1 cellular context compared by ENCODE assay signal in the genomic region with DNA sequence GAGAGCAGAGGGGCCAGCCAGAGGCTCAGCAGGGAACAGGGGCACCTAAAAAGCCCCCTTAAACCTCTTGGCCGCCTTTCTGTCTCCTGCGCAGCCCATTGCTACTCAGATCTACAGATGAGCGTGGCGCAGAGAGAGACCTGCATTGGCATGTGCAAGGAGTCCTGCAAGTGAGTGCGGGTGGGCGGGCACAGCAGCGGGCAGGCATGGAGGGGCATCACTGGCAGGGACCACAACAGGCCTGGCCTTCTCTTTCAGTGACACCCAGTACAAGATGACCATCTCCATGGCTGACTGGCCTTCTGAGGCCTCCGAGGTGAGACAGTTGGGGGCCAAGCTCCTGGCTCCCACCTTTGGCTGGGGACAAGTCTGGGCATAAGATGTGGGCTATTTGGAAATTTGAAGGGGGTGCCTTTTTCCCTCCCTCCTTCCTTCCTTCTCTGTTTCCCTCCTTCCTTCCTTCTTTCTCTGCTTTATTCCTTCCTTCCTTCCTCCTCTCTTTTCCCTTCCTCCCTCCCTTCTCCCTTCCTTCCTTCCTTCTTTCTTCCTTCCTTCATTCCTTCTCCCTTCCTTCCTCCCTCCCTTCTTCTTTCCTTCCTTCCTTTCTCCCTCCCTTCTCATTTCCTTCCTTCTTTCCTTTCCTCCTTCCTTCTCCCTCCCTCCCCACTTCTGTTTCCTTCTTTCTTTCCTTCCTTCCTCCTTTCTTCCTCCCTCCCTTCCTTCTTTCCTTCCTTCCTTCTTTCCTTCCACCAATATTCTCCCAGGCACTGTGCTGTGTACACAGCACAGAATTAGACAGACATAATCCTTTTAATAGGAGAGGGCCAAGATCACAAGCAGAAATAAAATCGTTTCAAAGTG.
A peak's percentile ranks its signal among the peaks of the same experiment; 100 is the strongest.
TF ChIP-seq lines count a peak whose summit lies in the region.

No MANE protein-coding gene starts in this region.

TF ChIP-seq in HepG2, 621 proteins besides CTCF, POLR2A, EP300 and RAD21 (continued from another document):
- TF ChIP-seq, protein P1, sequence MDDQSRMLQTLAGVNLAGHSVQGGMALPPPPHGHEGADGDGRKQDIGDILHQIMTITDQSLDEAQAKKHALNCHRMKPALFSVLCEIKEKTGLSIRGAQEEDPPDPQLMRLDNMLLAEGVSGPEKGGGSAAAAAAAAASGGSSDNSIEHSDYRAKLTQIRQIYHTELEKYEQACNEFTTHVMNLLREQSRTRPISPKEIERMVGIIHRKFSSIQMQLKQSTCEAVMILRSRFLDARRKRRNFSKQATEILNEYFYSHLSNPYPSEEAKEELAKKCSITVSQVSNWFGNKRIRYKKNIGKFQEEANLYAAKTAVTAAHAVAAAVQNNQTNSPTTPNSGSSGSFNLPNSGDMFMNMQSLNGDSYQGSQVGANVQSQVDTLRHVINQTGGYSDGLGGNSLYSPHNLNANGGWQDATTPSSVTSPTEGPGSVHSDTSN (CRISPR knock-in tag; IDR thresholded peaks at IDR 0.05; ENCODE audit: borderline replicate concordance) = no peak
- TF ChIP-seq EHMT2 (IDR thresholded peaks at IDR 0.05; ENCODE audit: borderline replicate concordance, low read depth, low read length) (no peak), ADNP (CRISPR knock-in tag; IDR thresholded peaks at IDR 0.05) (no peak), FOXK2 (IDR thresholded peaks at IDR 0.05) (0 out of 2 replicates have a peak, but pooled peaks have one; percentile 28), FOXA1 (IDR thresholded peaks at IDR 0.05) (peak; percentile 41; the same call in 1 of the 2 replicates), FOXA1 (CRISPR knock-in tag; IDR thresholded peaks at IDR 0.05) (no peak), CENPT (CRISPR knock-in tag; IDR thresholded peaks at IDR 0.05; ENCODE audit: low read depth) (no peak), SOX13 (IDR thresholded peaks at IDR 0.05) (no peak), SOX13 (CRISPR knock-in tag; conservative IDR thresholded peaks at IDR 0.05 in 1 of 2, IDR thresholded peaks at IDR 0.05 in 1 of 2) (no peak), IRX3 (CRISPR knock-in tag; IDR thresholded peaks at IDR 0.05; ENCODE audit: borderline replicate concordance, low read depth) (no peak), ZNF234 (CRISPR knock-in tag; conservative IDR thresholded peaks at IDR 0.05) (no peak), ZNF776 (CRISPR knock-in tag; IDR thresholded peaks at IDR 0.05) (no peak), PLRG1 (conservative IDR thresholded peaks at IDR 0.05) (0 out of 2 replicates have a peak, but pooled peaks have one; percentile 39), SAFB2 (CRISPR knock-in tag; IDR thresholded peaks at IDR 0.05; ENCODE audit: borderline replicate concordance, low read depth) (no peak), LCORL (IDR thresholded peaks at IDR 0.05) (peak; percentile 37; the same call in 1 of the 2 replicates), LCORL (CRISPR knock-in tag; IDR thresholded peaks at IDR 0.05) (no peak), ZNF282 (IDR thresholded peaks at IDR 0.05; ENCODE audit: partially characterized antibody) (peak; percentile 85), ZNF672 (CRISPR knock-in tag; IDR thresholded peaks at IDR 0.05) (no peak), HNRNPLL (IDR thresholded peaks at IDR 0.05; ENCODE audit: low read depth, low read length, poor library complexity, severe bottlenecking) (no peak), HDAC2 (CRISPR knock-in tag; IDR thresholded peaks at IDR 0.05) (no peak), FOXM1 (CRISPR knock-in tag; IDR thresholded peaks at IDR 0.05) (no peak), ETV5 (CRISPR knock-in tag; IDR thresholded peaks at IDR 0.05; ENCODE audit: borderline replicate concordance) (no peak), FOXP1 (IDR thresholded peaks at IDR 0.05) (0 out of 2 replicates have a peak, but pooled peaks have one; percentile 48), FOXP1 (CRISPR knock-in tag; IDR thresholded peaks at IDR 0.05) (no peak), RBM22 (optimal IDR thresholded peaks at IDR 0.05; ENCODE audit: low read length) (no peak), ZZZ3 (CRISPR knock-in tag; IDR thresholded peaks at IDR 0.05; ENCODE audit: borderline replicate concordance) (no peak), ZNF660 (CRISPR knock-in tag; IDR thresholded peaks at IDR 0.05; ENCODE audit: borderline replicate concordance, low read depth) (no peak), ZNF367 (CRISPR knock-in tag; IDR thresholded peaks at IDR 0.05; ENCODE audit: borderline replicate concordance) (no peak), PCBP2 (optimal IDR thresholded peaks at IDR 0.05; ENCODE audit: low read depth, low read length, poor library complexity, severe bottlenecking) (peak; percentile 83), ZNF496 (CRISPR knock-in tag; IDR thresholded peaks at IDR 0.05; ENCODE audit: insufficient replicate concordance) (no peak), SP1 (IDR thresholded peaks at IDR 0.05) (0 out of 2 replicates have a peak, but pooled peaks have one; percentile 12), SP1 (CRISPR knock-in tag; IDR thresholded peaks at IDR 0.05) (no peak), THYN1 (CRISPR knock-in tag; IDR thresholded peaks at IDR 0.05; ENCODE audit: borderline replicate concordance, low read depth) (no peak)
- TF ChIP-seq, protein P2, sequence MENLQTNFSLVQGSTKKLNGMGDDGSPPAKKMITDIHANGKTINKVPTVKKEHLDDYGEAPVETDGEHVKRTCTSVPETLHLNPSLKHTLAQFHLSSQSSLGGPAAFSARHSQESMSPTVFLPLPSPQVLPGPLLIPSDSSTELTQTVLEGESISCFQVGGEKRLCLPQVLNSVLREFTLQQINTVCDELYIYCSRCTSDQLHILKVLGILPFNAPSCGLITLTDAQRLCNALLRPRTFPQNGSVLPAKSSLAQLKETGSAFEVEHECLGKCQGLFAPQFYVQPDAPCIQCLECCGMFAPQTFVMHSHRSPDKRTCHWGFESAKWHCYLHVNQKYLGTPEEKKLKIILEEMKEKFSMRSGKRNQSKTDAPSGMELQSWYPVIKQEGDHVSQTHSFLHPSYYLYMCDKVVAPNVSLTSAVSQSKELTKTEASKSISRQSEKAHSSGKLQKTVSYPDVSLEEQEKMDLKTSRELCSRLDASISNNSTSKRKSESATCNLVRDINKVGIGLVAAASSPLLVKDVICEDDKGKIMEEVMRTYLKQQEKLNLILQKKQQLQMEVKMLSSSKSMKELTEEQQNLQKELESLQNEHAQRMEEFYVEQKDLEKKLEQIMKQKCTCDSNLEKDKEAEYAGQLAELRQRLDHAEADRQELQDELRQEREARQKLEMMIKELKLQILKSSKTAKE (CRISPR knock-in tag; IDR thresholded peaks at IDR 0.05; ENCODE audit: borderline replicate concordance) = no peak
- TF ChIP-seq, protein P3, sequence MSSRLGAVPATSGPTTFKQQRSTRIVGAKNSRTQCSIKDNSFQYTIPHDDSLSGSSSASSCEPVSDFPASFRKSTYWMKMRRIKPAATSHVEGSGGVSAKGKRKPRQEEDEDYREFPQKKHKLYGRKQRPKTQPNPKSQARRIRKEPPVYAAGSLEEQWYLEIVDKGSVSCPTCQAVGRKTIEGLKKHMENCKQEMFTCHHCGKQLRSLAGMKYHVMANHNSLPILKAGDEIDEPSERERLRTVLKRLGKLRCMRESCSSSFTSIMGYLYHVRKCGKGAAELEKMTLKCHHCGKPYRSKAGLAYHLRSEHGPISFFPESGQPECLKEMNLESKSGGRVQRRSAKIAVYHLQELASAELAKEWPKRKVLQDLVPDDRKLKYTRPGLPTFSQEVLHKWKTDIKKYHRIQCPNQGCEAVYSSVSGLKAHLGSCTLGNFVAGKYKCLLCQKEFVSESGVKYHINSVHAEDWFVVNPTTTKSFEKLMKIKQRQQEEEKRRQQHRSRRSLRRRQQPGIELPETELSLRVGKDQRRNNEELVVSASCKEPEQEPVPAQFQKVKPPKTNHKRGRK (CRISPR knock-in tag; IDR thresholded peaks at IDR 0.05) = peak; percentile 62; the same call in 1 of the 2 replicates
- TF ChIP-seq, protein P4, sequence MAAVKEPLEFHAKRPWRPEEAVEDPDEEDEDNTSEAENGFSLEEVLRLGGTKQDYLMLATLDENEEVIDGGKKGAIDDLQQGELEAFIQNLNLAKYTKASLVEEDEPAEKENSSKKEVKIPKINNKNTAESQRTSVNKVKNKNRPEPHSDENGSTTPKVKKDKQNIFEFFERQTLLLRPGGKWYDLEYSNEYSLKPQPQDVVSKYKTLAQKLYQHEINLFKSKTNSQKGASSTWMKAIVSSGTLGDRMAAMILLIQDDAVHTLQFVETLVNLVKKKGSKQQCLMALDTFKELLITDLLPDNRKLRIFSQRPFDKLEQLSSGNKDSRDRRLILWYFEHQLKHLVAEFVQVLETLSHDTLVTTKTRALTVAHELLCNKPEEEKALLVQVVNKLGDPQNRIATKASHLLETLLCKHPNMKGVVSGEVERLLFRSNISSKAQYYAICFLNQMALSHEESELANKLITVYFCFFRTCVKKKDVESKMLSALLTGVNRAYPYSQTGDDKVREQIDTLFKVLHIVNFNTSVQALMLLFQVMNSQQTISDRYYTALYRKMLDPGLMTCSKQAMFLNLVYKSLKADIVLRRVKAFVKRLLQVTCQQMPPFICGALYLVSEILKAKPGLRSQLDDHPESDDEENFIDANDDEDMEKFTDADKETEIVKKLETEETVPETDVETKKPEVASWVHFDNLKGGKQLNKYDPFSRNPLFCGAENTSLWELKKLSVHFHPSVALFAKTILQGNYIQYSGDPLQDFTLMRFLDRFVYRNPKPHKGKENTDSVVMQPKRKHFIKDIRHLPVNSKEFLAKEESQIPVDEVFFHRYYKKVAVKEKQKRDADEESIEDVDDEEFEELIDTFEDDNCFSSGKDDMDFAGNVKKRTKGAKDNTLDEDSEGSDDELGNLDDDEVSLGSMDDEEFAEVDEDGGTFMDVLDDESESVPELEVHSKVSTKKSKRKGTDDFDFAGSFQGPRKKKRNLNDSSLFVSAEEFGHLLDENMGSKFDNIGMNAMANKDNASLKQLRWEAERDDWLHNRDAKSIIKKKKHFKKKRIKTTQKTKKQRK (IDR thresholded peaks at IDR 0.05; ENCODE audit: low read length) = no peak
